ENCODE assay signal across 13 cellular contexts in genomic region chr3:127729556-127730056, GRCh38. TPM values are rescaled to one million over a fixed set of nuclear protein-coding genes. Genes with fewer than 3 reads are reported as not detected.
DNase-seq lines count a peak whose midpoint lies in the region; ATAC-seq, FAIRE-seq and TF ChIP-seq lines count a peak whose summit lies in the region.
"Had no signal": no experiment of that assay in that cellular context is flagged by ENCODE, and none has a peak within 500 bp of the region (broad histone marks: within the 10 kb centered on the region; RNA-seq: fewer than 3 reads in every experiment).

No MANE protein-coding gene starts in this region.

- H3K27me3 ChIP-seq in dorsolateral prefrontal cortex (no peaks in the 10 kb centered on the region), pancreas (no peaks in the 10 kb centered on the region), tibial artery (no peaks in the 10 kb centered on the region), neuronal stem cell (ENCODE audit: control insufficient read depth in 3 of 3, insufficient read depth in 3 of 3, low read depth in 1 of 3, low read length in 3 of 3) (peaks cover 0 to 21% (median 0%) of the 10 kb centered on the region in 3 experiments)

- H3K4me2 ChIP-seq in neuronal stem cell (ENCODE audit: insufficient read depth, low read length, poor library complexity, severe bottlenecking), result no peak overlapping the region
- H3K4me2 ChIP-seq: smooth muscle cell had no signal

- WGBS in pancreas, 2 donors, result 86 to 92% methylated on average over 4 of the region's 4 CpGs
- no CpG with 5 or more reads among the region's 4 CpGs for WGBS in neuronal stem cell (ENCODE audit: extremely low coverage in 2 of 2, insufficient read length in 2 of 2, insufficient replicate concordance in 1 of 2), 2 donors

- H3K4ac ChIP-seq in neuronal stem cell (ENCODE audit: low read length), result no peak overlapping the region

- intact Hi-C loops in dorsolateral prefrontal cortex (cut with DNase I), result no loop called here
- intact Hi-C loops in pancreas (cut with DNase I), result no loop called here
- intact Hi-C loops in tibial artery (cut with DNase I; ENCODE audit: low total_unique reads), result no loop called here

- no peak overlapping the region for H3K4me3 Mint-ChIP-seq in stimulated activated effector memory CD8-positive, alpha-beta T cell treated with anti-CD3 and anti-CD28 coated beads, Interleukin-12 subunit alpha, Interleukin-12 subunit beta, amount 100 ng/mL, for 72 hours
- H3K4me3 Mint-ChIP-seq: CD4-positive, CD25-positive, alpha-beta regulatory T cell; T-helper 1 cell treated with Interleukin-12 subunit alpha and Interleukin-12 subunit beta and Interleukin-4 antibody, amounts not matched to agents 30 μg/mL and 1 μg/mL, for 36 hours had no signal

- no peak overlapping the region for H3K18ac ChIP-seq in neuronal stem cell (ENCODE audit: low read length)

- no peak for DNase-seq in GM12891 (ENCODE audit: insufficient read length, low spot score)
- DNase-seq in NOMO-1 treated with dmso at 0.1 percent for 144 hours (lab: John Stamatoyannopoulos, UW; ENCODE audit: unreplicated experiment), result peak; percentile 95
- DNase-seq in dorsolateral prefrontal cortex, result peak in 2 of 10 donors; percentile 20 to 73
- no peak for DNase-seq in pancreas
- DNase-seq in stimulated activated effector memory CD8-positive, alpha-beta T cell treated with anti-CD3 and anti-CD28 coated beads, Interleukin-12 subunit alpha, Interleukin-12 subunit beta, amount 100 ng/mL, for 72 hours (ENCODE audit: low spot score in 2 of 2), result no peak
- DNase-seq in tibial artery, result no peak
- DNase-seq in neuronal stem cell (ENCODE audit: low spot score), result no peak
- DNase-seq: CD4-positive, CD25-positive, alpha-beta regulatory T cell; NCI-H1105; NCI-H774 had no signal

- peak overlapping the region in 33 of 59 donors; percentile 5 to 79 (median 32) for H3K27ac ChIP-seq in dorsolateral prefrontal cortex
- H3K27ac ChIP-seq in pancreas, result no peak overlapping the region
- H3K27ac ChIP-seq in tibial artery, result no peak overlapping the region
- H3K27ac ChIP-seq in neuronal stem cell (replicated peaks; ENCODE audit: low read length), result no peak overlapping the region

- ATAC-seq in pancreas, result peak in 3 of 4 donors; percentile 19 to 62 (median 59)
- ATAC-seq in stimulated activated effector memory CD8-positive, alpha-beta T cell treated with anti-CD3 and anti-CD28 coated beads, Interleukin-12 subunit alpha, Interleukin-12 subunit beta, amount 100 ng/mL, for 72 hours, result no peak
- no peak for ATAC-seq in HG02870 (IDR thresholded peaks at IDR 0.05; ENCODE audit: unreplicated experiment)

- H4K91ac ChIP-seq in neuronal stem cell (ENCODE audit: low read depth, low read length, poor library complexity), result no peak overlapping the region

- no peak overlapping the region for H2BK15ac ChIP-seq in neuronal stem cell (ENCODE audit: low read length)

- H2BK5ac ChIP-seq in neuronal stem cell (ENCODE audit: low read length), result no peak overlapping the region

- no peak overlapping the region for H2BK120ac ChIP-seq in neuronal stem cell (ENCODE audit: low read depth, low read length)

- no peaks in the 10 kb centered on the region for H3K9me3 Mint-ChIP-seq in stimulated activated effector memory CD8-positive, alpha-beta T cell treated with anti-CD3 and anti-CD28 coated beads, Interleukin-12 subunit alpha, Interleukin-12 subunit beta, amount 100 ng/mL, for 72 hours
- H3K9me3 Mint-ChIP-seq: T-helper 1 cell treated with Interleukin-12 subunit alpha and Interleukin-12 subunit beta and Interleukin-4 antibody, amounts not matched to agents 30 μg/mL and 1 μg/mL, for 36 hours had no signal

- H3K14ac ChIP-seq in neuronal stem cell (ENCODE audit: low read length), result no peak overlapping the region

- TF ChIP-seq CTCF in dorsolateral prefrontal cortex (IDR thresholded peaks at IDR 0.05 in 54 of 56, conservative IDR thresholded peaks at IDR 0.05 in 2 of 56; ENCODE audit: low read depth in 1 of 56, partially characterized antibody in 56 of 56), result no peak
- TF ChIP-seq CTCF in pancreas (IDR thresholded peaks at IDR 0.05), result no peak
- TF ChIP-seq CTCF in tibial artery (IDR thresholded peaks at IDR 0.05), result no peak

- no peak overlapping the region for H3K9ac ChIP-seq in neuronal stem cell (ENCODE audit: low read depth, low read length, poor library complexity)

- H3K4me3 ChIP-seq in dorsolateral prefrontal cortex (no peak overlapping the region), pancreas (no peak overlapping the region), tibial artery (no peak overlapping the region), neuronal stem cell (ENCODE audit: low read length in 2 of 2) (no peak overlapping the region)
- H3K4me3 ChIP-seq: smooth muscle cell had no signal

- H3K36me3 ChIP-seq in pancreas (no peaks in the 10 kb centered on the region), tibial artery (no peaks in the 10 kb centered on the region), neuronal stem cell (replicated peaks in 1 of 2; ENCODE audit: control insufficient read depth in 2 of 2, insufficient read depth in 2 of 2, low read length in 2 of 2) (no peaks in the 10 kb centered on the region)

- no peaks in the 10 kb centered on the region for H3K79me1 ChIP-seq in neuronal stem cell (ENCODE audit: low read depth, low read length)

- H2BK12ac ChIP-seq in neuronal stem cell (ENCODE audit: low read length), result no peak overlapping the region

- no peak overlapping the region for H2AFZ ChIP-seq in neuronal stem cell (ENCODE audit: low read length)

- TF ChIP-seq POLR2A in GM12891 (IDR thresholded peaks at IDR 0.05; ENCODE audit: low read depth, low read length), result no peak

- no peaks in the 10 kb centered on the region for H3K9me3 ChIP-seq in pancreas
- no peaks in the 10 kb centered on the region for H3K9me3 ChIP-seq in tibial artery
- H3K9me3 ChIP-seq in neuronal stem cell (replicated peaks in 1 of 2; ENCODE audit: control insufficient read depth in 2 of 2, insufficient read depth in 1 of 2, low read depth in 1 of 2, low read length in 2 of 2), result no peaks in the 10 kb centered on the region

- H4K8ac ChIP-seq in neuronal stem cell (ENCODE audit: low read depth, low read length), result no peak overlapping the region

- FAIRE-seq in GM12891 (lab: Jason Lieb, UNC), result peak; percentile 88
- FAIRE-seq in pancreas (lab: Jason Lieb, UNC), result no peak

- H2AK5ac ChIP-seq in neuronal stem cell (ENCODE audit: low read depth, low read length), result no peak overlapping the region

- H3K4me1 ChIP-seq in pancreas (no peaks in the 10 kb centered on the region), tibial artery (peaks cover 0 to 41% (median 10%) of the 10 kb centered on the region in 4 donors), neuronal stem cell (ENCODE audit: control insufficient read depth in 2 of 2, insufficient read depth in 1 of 2, low read depth in 1 of 2, low read length in 2 of 2) (peaks cover 0 to 9% of the 10 kb centered on the region in 2 donors)

- H3K36me3 Mint-ChIP-seq in stimulated activated effector memory CD8-positive, alpha-beta T cell treated with anti-CD3 and anti-CD28 coated beads, Interleukin-12 subunit alpha, Interleukin-12 subunit beta, amount 100 ng/mL, for 72 hours, result no peaks in the 10 kb centered on the region
- H3K36me3 Mint-ChIP-seq: CD4-positive, CD25-positive, alpha-beta regulatory T cell had no signal

- no peaks in the 10 kb centered on the region for H3K4me1 Mint-ChIP-seq in stimulated activated effector memory CD8-positive, alpha-beta T cell treated with anti-CD3 and anti-CD28 coated beads, Interleukin-12 subunit alpha, Interleukin-12 subunit beta, amount 100 ng/mL, for 72 hours
- H3K4me1 Mint-ChIP-seq: CD4-positive, CD25-positive, alpha-beta regulatory T cell had no signal

- H3K27ac Mint-ChIP-seq in stimulated activated effector memory CD8-positive, alpha-beta T cell treated with anti-CD3 and anti-CD28 coated beads, Interleukin-12 subunit alpha, Interleukin-12 subunit beta, amount 100 ng/mL, for 72 hours, result no peak overlapping the region
- H3K27ac Mint-ChIP-seq: CD4-positive, CD25-positive, alpha-beta regulatory T cell; T-helper 1 cell treated with Interleukin-12 subunit alpha and Interleukin-12 subunit beta and Interleukin-4 antibody, amounts not matched to agents 30 μg/mL and 1 μg/mL, for 36 hours had no signal

- H3K23ac ChIP-seq in neuronal stem cell (ENCODE audit: low read depth, low read length, poor library complexity), result no peak overlapping the region

TF ChIP-seq in GM12891, 5 proteins besides CTCF, POLR2A, EP300 and RAD21:
- TF ChIP-seq PAX5 (IDR thresholded peaks at IDR 0.05; ENCODE audit: insufficient read depth, low read length, severe bottlenecking), result no peak
- no peak for TF ChIP-seq POLR2AphosphoS5 (IDR thresholded peaks at IDR 0.05; ENCODE audit: low read depth, low read length)
- no peak for TF ChIP-seq POU2F2 (IDR thresholded peaks at IDR 0.05; ENCODE audit: low read depth, low read length)

RNA-seq across cellular contexts. Expression of gene ABTB1, which starts 56.9 kb away (rescaled TPM):
- 9.5 TPM for polyA plus RNA-seq in GM12891 (2012; ENCODE audit: low read depth, missing spikeins)
- total RNA-seq in dorsolateral prefrontal cortex, result 100 to 1,000 TPM in 24 of 120 experiments, 10 to 100 TPM in 96; 63.6 to 129 (median 87.7) TPM
- total RNA-seq in pancreas, result 10 to 100 TPM in 4 of 6 donors, 1 to 10 TPM in 2; 7.6 to 24.4 (median 14.0) TPM
- 10 to 100 TPM; 45.3 to 60.7 TPM for polyA plus RNA-seq in pancreas
- polyA plus RNA-seq in neuronal stem cell (2013, experiment 1 of 2), result 5.8 TPM
- polyA plus RNA-seq in neuronal stem cell (2013, experiment 2 of 2), result 6.1 TPM

Comparison
In these comparisons a context has a peak if more than half of its experiments do, and no peak if none do; other contexts are left out.
1. H3K27ac ChIP-seq: peak in dorsolateral prefrontal cortex (33 of 59); none in pancreas (0 of 4), tibial artery (0 of 2) and neuronal stem cell (single experiment).
2. ATAC-seq: peak in pancreas (3 of 4); none in stimulated activated effector memory CD8-positive, alpha-beta T cell treated with anti-CD3 and anti-CD28 coated beads, Interleukin-12 subunit alpha, Interleukin-12 subunit beta, amount 100 ng/mL, for 72 hours (single experiment) and HG02870 (single experiment).